In genomic region chr14:91998667-91999570, GRCh38 we compare ENCODE assay signal across 20 cellular contexts. TPM values are rescaled to one million over a fixed set of nuclear protein-coding genes. Genes with fewer than 3 reads are reported as not detected.
A peak's percentile ranks its signal among the peaks of the same experiment; 100 is the strongest.
DNase-seq lines count a peak whose midpoint lies in the region; ATAC-seq, FAIRE-seq and TF ChIP-seq lines count a peak whose summit lies in the region.
"Had no signal": no experiment of that assay in that cellular context is flagged by ENCODE, and none has a peak within 500 bp of the region (broad histone marks: within the 10 kb centered on the region; RNA-seq: fewer than 3 reads in every experiment).

No MANE protein-coding gene starts in this region.

- H3K9me3 ChIP-seq in CD4-positive, alpha-beta memory T cell (ENCODE audit: control insufficient read depth in 1 of 2, low read length in 2 of 2): no peaks in the 10 kb centered on the region
- H3K9me3 ChIP-seq in GM23248 (ENCODE audit: low read depth) (no peaks in the 10 kb centered on the region), keratinocyte (ENCODE audit: control insufficient read depth, low read depth, low read length) (no peaks in the 10 kb centered on the region), mucosa of descending colon (no peaks in the 10 kb centered on the region)
- H3K9me3 ChIP-seq: body of pancreas, left ventricle myocardium inferior, SK-N-SH, tibial nerve had no signal

- no peaks in the 10 kb centered on the region for H3K27me3 ChIP-seq in CD4-positive, alpha-beta memory T cell (ENCODE audit: insufficient read depth, low read length)
- H3K27me3 ChIP-seq in GM23248 (replicated peaks; ENCODE audit: insufficient read depth) (no peaks in the 10 kb centered on the region), keratinocyte (ENCODE audit: control insufficient read depth, extremely low read depth, insufficient read depth, low read length) (no peaks in the 10 kb centered on the region)
- H3K27me3 ChIP-seq: body of pancreas, dorsolateral prefrontal cortex, tibial nerve had no signal

- H3K36me3 ChIP-seq in CD4-positive, alpha-beta memory T cell (ENCODE audit: insufficient read depth, low read length): no peaks in the 10 kb centered on the region
- H3K36me3 ChIP-seq in GM23248 (ENCODE audit: low read depth) (peaks cover 19% of the 10 kb centered on the region), keratinocyte (ENCODE audit: control insufficient read depth in 2 of 2, extremely low read depth in 1 of 2, insufficient read depth in 2 of 2, low read length in 2 of 2) (peaks cover 0 to 4% of the 10 kb centered on the region in 2 experiments), mucosa of descending colon (ENCODE audit: low read depth) (no peaks in the 10 kb centered on the region)

- intact Hi-C loops in CD4-positive, alpha-beta memory T cell (cut with micrococcal nuclease): loop anchor here (5.0 to 10.0 kb wide), 2 partner anchors 347 to 514 kb away; no protein-coding TSS in a partner anchor
- intact Hi-C loops in mucosa of descending colon (cut with DNase I, micrococcal nuclease): no loop called here

- peak; percentile 67 for ATAC-seq in activated CD8-positive, alpha-beta T cell treated with anti-CD3 and anti-CD28 coated beads, Interleukin-2, amount 10 ng/mL, durations not matched to agents 7 days and 5 days
- no peak for ATAC-seq in mucosa of descending colon
- ATAC-seq: body of pancreas, WTC11 had no signal

- H3K27ac Mint-ChIP-seq in CD4-positive, alpha-beta memory T cell: peak overlapping the region; percentile 1 to 89 (median 54)
- H3K27ac Mint-ChIP-seq in activated CD8-positive, alpha-beta T cell treated with anti-CD3 and anti-CD28 coated beads, Interleukin-2, amount 10 ng/mL, durations not matched to agents 7 days and 5 days: peak overlapping the region; percentile 80
- H3K27ac Mint-ChIP-seq: nephron progenitor cell, WTC11 had no signal

- TF ChIP-seq CTCF in keratinocyte (optimal IDR thresholded peaks at IDR 0.05 in 1 of 3, IDR thresholded peaks at IDR 0.05 in 1 of 3, conservative IDR thresholded peaks at IDR 0.05 in 1 of 3; ENCODE audit: extremely low read depth in 1 of 3, insufficient read depth in 2 of 3, low read length in 3 of 3) (no peak), mucosa of descending colon (IDR thresholded peaks at IDR 0.05) (no peak)

- peaks cover 38 to 52% (median 45%) of the 10 kb centered on the region in 4 donors for H3K4me1 Mint-ChIP-seq in CD4-positive, alpha-beta memory T cell
- peaks cover 48% of the 10 kb centered on the region for H3K4me1 Mint-ChIP-seq in activated CD8-positive, alpha-beta T cell treated with anti-CD3 and anti-CD28 coated beads, Interleukin-2, amount 10 ng/mL, durations not matched to agents 7 days and 5 days (ENCODE audit: low read depth)
- H3K4me1 Mint-ChIP-seq: nephron progenitor cell had no signal

- no peaks in the 10 kb centered on the region for H3K9me3 Mint-ChIP-seq in CD4-positive, alpha-beta memory T cell
- no peaks in the 10 kb centered on the region for H3K9me3 Mint-ChIP-seq in activated CD8-positive, alpha-beta T cell treated with anti-CD3 and anti-CD28 coated beads, Interleukin-2, amount 10 ng/mL, durations not matched to agents 7 days and 5 days (ENCODE audit: insufficient read depth)
- H3K9me3 Mint-ChIP-seq: nephron progenitor cell, WTC11 had no signal

- CTCF ChIA-PET in CD4-positive, alpha-beta memory T cell (lab: Charles Lee; ENCODE audit: partially characterized antibody): interaction anchor here (0.9 kb wide), 1 partner anchor 41 kb away, joined by 3 read pairs; the partner anchor contains the start of gene TRIP11
- CTCF ChIA-PET in activated CD8-positive, alpha-beta T cell treated with anti-CD3 and anti-CD28 coated beads, Interleukin-2, amount 10 ng/mL, durations not matched to agents 7 days and 5 days (lab: Charles Lee): interaction anchor here (0.6 to 0.8 kb wide), 2 partner anchors 13 to 108 kb away, joined by 3 read pairs; no protein-coding TSS in a partner anchor

- H3K36me3 Mint-ChIP-seq in CD4-positive, alpha-beta memory T cell: peaks cover 17 to 32% of the 10 kb centered on the region in 2 donors
- H3K36me3 Mint-ChIP-seq in activated CD8-positive, alpha-beta T cell treated with anti-CD3 and anti-CD28 coated beads, Interleukin-2, amount 10 ng/mL, durations not matched to agents 7 days and 5 days (ENCODE audit: low read depth): peaks cover 47% of the 10 kb centered on the region

- H3K79me2 ChIP-seq in GM23248 (ENCODE audit: insufficient read depth) (peaks cover 11% of the 10 kb centered on the region; the same call in 1 of the 2 replicates), keratinocyte (ENCODE audit: control insufficient read depth, insufficient read depth, low read length) (no peaks in the 10 kb centered on the region)

- H3K4me2 ChIP-seq in GM23248 (ENCODE audit: unreplicated experiment) (no peak overlapping the region), keratinocyte (ENCODE audit: control insufficient read depth, extremely low read depth, insufficient read depth, low read depth, low read length) (no peak overlapping the region)
- H3K4me2 ChIP-seq: SK-N-SH had no signal

- H4K20me1 ChIP-seq in GM23248 (ENCODE audit: insufficient read depth) (no peaks in the 10 kb centered on the region), keratinocyte (ENCODE audit: control insufficient read depth, extremely low read depth, insufficient read depth, low read length) (no peaks in the 10 kb centered on the region)

- H3K27ac ChIP-seq in CD4-positive, alpha-beta memory T cell (ENCODE audit: low read depth, low read length): no peak overlapping the region
- H3K27ac ChIP-seq in GM23248 (no peak overlapping the region), keratinocyte (ENCODE audit: control insufficient read depth, insufficient read depth, low read length) (no peak overlapping the region)
- H3K27ac ChIP-seq: dorsolateral prefrontal cortex, left ventricle myocardium inferior, tibial nerve had no signal

- POLR2A ChIA-PET in CD4-positive, alpha-beta memory T cell (lab: Charles Lee; ENCODE audit: partially characterized antibody): interaction anchor here (0.8 kb wide), 1 partner anchor 41 kb away, joined by 3 read pairs; no protein-coding TSS in a partner anchor
- POLR2A ChIA-PET in activated CD8-positive, alpha-beta T cell treated with anti-CD3 and anti-CD28 coated beads, Interleukin-2, amount 10 ng/mL, durations not matched to agents 7 days and 5 days (lab: Charles Lee): no interaction called here

- dilution Hi-C loops in keratinocyte (cut with MboI; ENCODE audit: extremely low pct_ligation_motif_present, low sequenced_read_pairs): no loop called here

- no peak overlapping the region for H3K4me3 ChIP-seq in CD4-positive, alpha-beta memory T cell (ENCODE audit: low read length in 2 of 2)
- H3K4me3 ChIP-seq in GM23248 (no peak overlapping the region), keratinocyte (ENCODE audit: control insufficient read depth in 2 of 3, extremely low read depth in 1 of 3, insufficient read depth in 2 of 3, low read depth in 1 of 3, low read length in 3 of 3) (no peak overlapping the region), mucosa of descending colon (no peak overlapping the region)
- H3K4me3 ChIP-seq: body of pancreas, dorsolateral prefrontal cortex, left ventricle myocardium inferior, tibial nerve had no signal

- H3K9me1 ChIP-seq in keratinocyte (ENCODE audit: control insufficient read depth, extremely low read depth, insufficient read depth, low read length): no peaks in the 10 kb centered on the region

- in situ Hi-C loops in GM23248 (cut with MboI): no loop called here

- H3K4me1 ChIP-seq in CD4-positive, alpha-beta memory T cell (ENCODE audit: insufficient read depth, low read length): peaks cover 52% of the 10 kb centered on the region
- H3K4me1 ChIP-seq in GM23248 (ENCODE audit: insufficient read depth) (peaks cover 28% of the 10 kb centered on the region), keratinocyte (ENCODE audit: control insufficient read depth, extremely low read depth, insufficient read depth, low read length) (peaks cover 27% of the 10 kb centered on the region), mucosa of descending colon (ENCODE audit: low read depth) (no peaks in the 10 kb centered on the region)
- H3K4me1 ChIP-seq: body of pancreas had no signal

- H2AFZ ChIP-seq in GM23248: no peak overlapping the region
- no peak overlapping the region for H2AFZ ChIP-seq in keratinocyte (ENCODE audit: control insufficient read depth, low read length)

- DNase-seq in CD4-positive, alpha-beta memory T cell: peak in 2 of 5 donors; percentile 4 to 9
- DNase-seq in GM23248 (peak; percentile 18), keratinocyte (ENCODE audit: low read depth, low spot score) (no peak), AG20443 (ENCODE audit: low spot score) (no peak), mucosa of descending colon (no peak)
- no peak for DNase-seq in activated CD8-positive, alpha-beta T cell treated with anti-CD3 and anti-CD28 coated beads, Interleukin-2, amount 10 ng/mL, durations not matched to agents 7 days and 5 days
- DNase-seq in activated CD8-positive, alpha-beta memory T cell treated with anti-CD3 and anti-CD28 coated beads, Interleukin-2, amount 50 U/mL, for 48 hours: no peak
- DNase-seq: activated T-cell treated with anti-CD3 and anti-CD28 coated beads, Interleukin-2, amount 50 U/mL, for 48 hours; body of pancreas; dorsolateral prefrontal cortex; GDM1; hippocampal formation; left ventricle myocardium inferior; NCI-H1417 treated with DMSO at 0.1 percent for 48 hours; NCI-H510A; nephron progenitor cell; SK-N-SH; stimulated activated CD4-positive, alpha-beta T cell treated with anti-CD3 and anti-CD28 coated beads, Interleukin-1b, Interleukin-23, amount 100 ng/mL, for 48 hours had no signal

- no peaks in the 10 kb centered on the region for H3K9me2 ChIP-seq in GM23248 (ENCODE audit: insufficient read depth)
- H3K9me2 ChIP-seq: SK-N-SH had no signal

- WGBS in GM23248 (ENCODE audit: low coverage in 1 of 2, low lambda C conversion rate in 2 of 2, missing lambda C conversion rate in 2 of 2), 2 experiments: 69 to 74% methylated on average over 6 of the region's 6 CpGs

- peak; percentile 44 for FAIRE-seq in keratinocyte (lab: Jason Lieb, UNC)

- H3K4me3 Mint-ChIP-seq in CD4-positive, alpha-beta memory T cell: peak overlapping the region; percentile 31 to 76 (median 70)
- H3K4me3 Mint-ChIP-seq in activated CD8-positive, alpha-beta T cell treated with anti-CD3 and anti-CD28 coated beads, Interleukin-2, amount 10 ng/mL, durations not matched to agents 7 days and 5 days: peak overlapping the region; percentile 17
- H3K4me3 Mint-ChIP-seq: nephron progenitor cell, WTC11 had no signal

- H3K27me3 Mint-ChIP-seq in CD4-positive, alpha-beta memory T cell: no peaks in the 10 kb centered on the region
- no peaks in the 10 kb centered on the region for H3K27me3 Mint-ChIP-seq in activated CD8-positive, alpha-beta T cell treated with anti-CD3 and anti-CD28 coated beads, Interleukin-2, amount 10 ng/mL, durations not matched to agents 7 days and 5 days (ENCODE audit: low read depth)

- peaks cover 46% of the 10 kb centered on the region for H3F3A ChIP-seq in GM23248 (ENCODE audit: insufficient read depth)

- no peak overlapping the region for H3K9ac ChIP-seq in GM23248
- H3K9ac ChIP-seq in keratinocyte (ENCODE audit: control insufficient read depth, extremely low read depth, insufficient read depth, low read length): no peak overlapping the region
- H3K9ac ChIP-seq: SK-N-SH had no signal

RNA-seq across cellular contexts. Expression of gene TRIP11, which starts 40.9 kb away (rescaled TPM):
- total RNA-seq in CD4-positive, alpha-beta memory T cell: 10 to 100 TPM; 68.0 to 68.7 TPM
- polyA plus RNA-seq in CD4-positive, alpha-beta memory T cell: 10 to 100 TPM; 24.6 to 77.2 TPM
- total RNA-seq in GM23248 (2014; rRNA removed; shearing (Covaris generic)): 24.1 and 27.4 TPM in 2 replicates
- polyA plus RNA-seq in GM23248 (2016; fragmentation: Nextera tagmentation; extraction: Ambion mirVana): 65.4 and 69.5 TPM in 2 replicates
- 10 to 100 TPM; 43.6 to 44.5 TPM for total RNA-seq in activated CD8-positive, alpha-beta T cell treated with anti-CD3 and anti-CD28 coated beads, Interleukin-2, amount 10 ng/mL, durations not matched to agents 7 days and 5 days
- polyA plus RNA-seq in keratinocyte: 15.9 to 25.3 TPM (median 20.7 TPM) in 3 replicates
- polyA plus RNA-seq in keratinocyte (2011; ENCODE audit: low read depth): 57.6 TPM
- polyA plus RNA-seq in keratinocyte (2011; cell fraction: cytosol; rRNA removed): 5.7 and 16.6 TPM in 2 replicates
- polyA plus RNA-seq in keratinocyte (2011; cell fraction: nucleus; rRNA removed): 21.8 and 24.7 TPM in 2 replicates
- 15.1 and 20.6 TPM in 2 replicates for polyA plus RNA-seq in keratinocyte (2012; ENCODE audit: low replicate concordance)
- polyA minus RNA-seq in keratinocyte: 48.1 to 68.1 TPM (median 67.7 TPM) in 3 replicates
- 20.0 TPM for polyA minus RNA-seq in keratinocyte (2011; cell fraction: cytosol; rRNA and poly(A)+ RNA removed)
- polyA minus RNA-seq in keratinocyte (2011; cell fraction: nucleus; rRNA and poly(A)+ RNA removed): 32.7 and 73.4 TPM in 2 replicates
- 10 to 100 TPM; 48.1 to 67.3 (median 54.6) TPM for total RNA-seq in mucosa of descending colon

RNA-seq across cellular contexts. Expression of gene FBLN5, which starts 51.4 kb away (rescaled TPM):
- 1 to 10 TPM; 7.9 to 8.0 TPM for total RNA-seq in CD4-positive, alpha-beta memory T cell
- polyA plus RNA-seq in CD4-positive, alpha-beta memory T cell: 10 to 100 TPM; 23.7 TPM
- total RNA-seq in GM23248 (2014; rRNA removed; shearing (Covaris generic)): 234 TPM in 2 replicates
- polyA plus RNA-seq in GM23248 (2016; fragmentation: Nextera tagmentation; extraction: Ambion mirVana): 756 and 767 TPM in 2 replicates
- total RNA-seq in activated CD8-positive, alpha-beta T cell treated with anti-CD3 and anti-CD28 coated beads, Interleukin-2, amount 10 ng/mL, durations not matched to agents 7 days and 5 days: 1 to 10 TPM; 1.6 to 2.6 TPM
- polyA plus RNA-seq in keratinocyte: 0.10 to 0.31 TPM (median 0.27 TPM) in 3 replicates
- polyA plus RNA-seq in keratinocyte (2011; ENCODE audit: low read depth): not detected
- 0.27 and 0.47 TPM in 2 replicates for polyA plus RNA-seq in keratinocyte (2011; cell fraction: cytosol; rRNA removed)
- polyA plus RNA-seq in keratinocyte (2011; cell fraction: nucleus; rRNA removed): 0.46 and 0.89 TPM in 2 replicates
- polyA plus RNA-seq in keratinocyte (2012; ENCODE audit: low replicate concordance): 0.68 TPM in 1 of 2 replicates, not detected in the other
- 0.61 to 2.8 TPM in 2 of 3 replicates, not detected in the other for polyA minus RNA-seq in keratinocyte
- polyA minus RNA-seq in keratinocyte (2011; cell fraction: cytosol; rRNA and poly(A)+ RNA removed): not detected
- 0.54 TPM in 1 of 2 replicates, not detected in the other for polyA minus RNA-seq in keratinocyte (2011; cell fraction: nucleus; rRNA and poly(A)+ RNA removed)
- total RNA-seq in mucosa of descending colon: 10 to 100 TPM in 2 of 3 donors, 1 to 10 TPM in 1; 6.1 to 56.7 (median 18.6) TPM
